In the genomic region with DNA sequence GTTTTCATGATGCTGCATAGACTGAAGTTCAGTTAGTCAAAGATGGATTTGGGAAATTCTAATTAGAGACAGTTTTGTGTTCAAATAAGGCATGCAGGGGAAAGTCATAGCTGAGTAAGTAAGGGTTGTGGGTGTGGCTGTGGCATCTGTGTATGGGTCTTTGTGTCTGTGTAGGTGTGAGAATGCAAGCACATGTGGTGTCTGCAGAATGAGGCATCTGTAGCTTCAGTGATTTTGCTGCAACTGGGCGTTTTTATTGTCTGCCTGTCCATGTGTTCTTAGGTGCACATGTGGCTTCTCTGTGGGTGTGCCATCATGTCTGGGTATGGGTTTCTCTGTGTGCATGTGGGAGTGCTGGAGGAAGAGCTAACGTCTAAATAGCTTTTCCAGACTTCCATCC, we compare ENCODE assay signal across 22 cellular contexts.
A peak's percentile ranks its signal among the peaks of the same experiment; 100 is the strongest.
DNase-seq lines count a peak whose midpoint lies in the region; ATAC-seq and TF ChIP-seq lines count a peak whose summit lies in the region.
"Had no signal": no experiment of that assay in that cellular context is flagged by ENCODE, and none has a peak within 500 bp of the region (broad histone marks: within the 10 kb centered on the region; RNA-seq: fewer than 3 reads in every experiment).

No MANE protein-coding gene starts in this region.

- no peak for TF ChIP-seq CTCF in fibroblast of mammary gland (conservative IDR thresholded peaks at IDR 0.05; ENCODE audit: control insufficient read depth, insufficient read depth, low read depth, low read length)
- TF ChIP-seq CTCF in BE2C (IDR thresholded peaks at IDR 0.05; ENCODE audit: low read depth, low read length) = no peak
- TF ChIP-seq CTCF in omental fat pad (IDR thresholded peaks at IDR 0.05) = no peak

- peak; percentile 65 for ATAC-seq in GM19351 (IDR thresholded peaks at IDR 0.05; ENCODE audit: unreplicated experiment)
- ATAC-seq in omental fat pad (ENCODE audit: low FRiP score) = no peak
- ATAC-seq in HG03457 (IDR thresholded peaks at IDR 0.05; ENCODE audit: unreplicated experiment) = no peak
- no peak for ATAC-seq in GM21576 (IDR thresholded peaks at IDR 0.05; ENCODE audit: unreplicated experiment)
- ATAC-seq: GM23338, Right ventricle myocardium inferior had no signal

- DNase-seq in AG20443 (ENCODE audit: low spot score) (peak; percentile 44), NCI-H69 (lab: John Stamatoyannopoulos, UW) (peak; percentile 29), fibroblast of mammary gland (ENCODE audit: low read depth) (peak; percentile 54), BE2C (no peak), omental fat pad (ENCODE audit: low spot score) (no peak)
- DNase-seq: ACHN; CD4-positive, alpha-beta T cell; GF-D8; HCEC 1CT; KG1; MV-4-11; NCI-H1417 treated with DMSO at 0.1 percent for 48 hours; NCI-H2029 treated with DMSO at 0.1 percent for 48 hours; NCI-H446 treated with DMSO at 0.1 percent for 48 hours; NK-92 treated with Interleukin-12 subunit alpha and Interleukin-12 subunit beta, amount 100 ng/mL, for 24 hours; Peyer's patch; SW 1271 had no signal

- H3K4me3 ChIP-seq in fibroblast of mammary gland (ENCODE audit: control insufficient read depth, low read depth, low read length) (no peak overlapping the region), BE2C (ENCODE audit: low read depth, low read length) (no peak overlapping the region)
- H3K4me3 ChIP-seq: GM23338, Peyer's patch had no signal

- H3K9me3 ChIP-seq in BE2C = no peaks in the 10 kb centered on the region
- H3K9me3 ChIP-seq: Peyer's patch had no signal

- no peaks in the 10 kb centered on the region for H3K36me3 ChIP-seq in BE2C
- H3K36me3 ChIP-seq: Peyer's patch had no signal

- H3K4me1 ChIP-seq in BE2C = no peaks in the 10 kb centered on the region
- H3K4me1 ChIP-seq: Peyer's patch had no signal

- no peaks in the 10 kb centered on the region for H3K27me3 ChIP-seq in BE2C
- H3K27me3 ChIP-seq: Peyer's patch had no signal

Comparison
In these comparisons a context has a peak if more than half of its experiments do, and no peak if none do; other contexts are left out.
1. DNase-seq: peak in AG20443 (single experiment), NCI-H69 (single experiment) and fibroblast of mammary gland (single experiment); none in BE2C (single experiment) and omental fat pad (single experiment).